In the genomic region with DNA sequence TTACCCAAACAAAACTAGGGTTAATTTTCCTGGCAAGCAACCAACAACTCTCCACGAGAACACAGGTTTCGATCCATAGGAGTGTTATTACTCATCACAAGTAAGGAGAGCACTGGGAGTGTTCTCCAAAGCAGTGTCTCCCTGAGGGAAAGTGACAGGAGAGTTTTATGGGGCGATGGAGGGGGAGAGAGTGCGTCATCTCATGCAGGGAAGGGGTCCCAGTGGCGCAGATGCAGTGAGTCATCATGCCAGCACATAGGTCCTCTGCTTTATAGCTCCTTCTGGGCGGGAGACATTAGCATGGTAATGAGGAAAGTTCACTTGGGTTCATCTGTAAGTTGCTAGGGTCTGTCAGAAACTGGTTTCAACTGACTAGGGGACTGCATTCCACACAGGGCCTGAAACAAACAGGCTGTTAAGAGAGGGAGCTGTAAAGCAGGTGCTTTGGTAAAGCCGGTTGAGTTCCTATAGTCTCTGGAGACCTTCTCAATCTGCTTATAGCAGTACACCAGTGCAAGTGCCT, we compare ENCODE assay signal across 13 cellular contexts. TPM values are rescaled to one million over a fixed set of nuclear protein-coding genes. Genes with fewer than 3 reads are reported as not detected.
DNase-seq lines count a peak whose midpoint lies in the region; ATAC-seq and TF ChIP-seq lines count a peak whose summit lies in the region.
"Had no signal": no experiment of that assay in that cellular context is flagged by ENCODE, and none has a peak within 500 bp of the region (broad histone marks: within the 10 kb centered on the region; RNA-seq: fewer than 3 reads in every experiment).

No MANE protein-coding gene starts in this region.

- H3K4me3 Mint-ChIP-seq in type B pancreatic cell, result peak overlapping the region; percentile 57

- H3K27me3 Mint-ChIP-seq in type B pancreatic cell, result peaks cover 14% of the 10 kb centered on the region

- peaks cover 7% of the 10 kb centered on the region for H3K4me1 ChIP-seq in foreskin keratinocyte
- H3K4me1 ChIP-seq: lower lobe of right lung had no signal

- H3K4me1 Mint-ChIP-seq in type B pancreatic cell (ENCODE audit: unreplicated experiment), result peaks cover 9% of the 10 kb centered on the region

- peaks cover 3% of the 10 kb centered on the region for H3K27me3 ChIP-seq in foreskin keratinocyte

- no peaks in the 10 kb centered on the region for H3K36me3 Mint-ChIP-seq in type B pancreatic cell

- ATAC-seq in foreskin keratinocyte (peak; percentile 97), HG02973 (IDR thresholded peaks at IDR 0.05; ENCODE audit: unreplicated experiment) (no peak), HG03196 (IDR thresholded peaks at IDR 0.05; ENCODE audit: unreplicated experiment) (no peak)
- ATAC-seq: lower lobe of right lung had no signal

- in situ Hi-C loops in SK-MEL-5 (cut with HindIII; ENCODE audit: low pct_unique_long_range_greater_than_20kb, low sequenced_read_pairs), result no loop called here

- H3K27ac ChIP-seq in foreskin keratinocyte, result peak overlapping the region; percentile 84
- H3K27ac ChIP-seq: lower lobe of right lung had no signal

- TF ChIP-seq CTCF in foreskin keratinocyte (conservative IDR thresholded peaks at IDR 0.05) (no peak), type B pancreatic cell (conservative IDR thresholded peaks at IDR 0.05) (no peak)

- DNase-seq in NCI-H446 treated with DMSO at 0.1 percent for 48 hours (lab: John Stamatoyannopoulos, UW), result peak; percentile 46
- no peak for DNase-seq in NCI-H446 (lab: John Stamatoyannopoulos, UW)
- DNase-seq in SK-MEL-5 (ENCODE audit: low read depth, low spot score), result peak; percentile 84
- peak; percentile 87 to 97 for DNase-seq in foreskin keratinocyte
- no peak for DNase-seq in type B pancreatic cell (ENCODE audit: extremely low spot score, unreplicated experiment)
- no peak for DNase-seq in Kasumi-1 (lab: John Stamatoyannopoulos, UW)
- DNase-seq: ACHN, activated gamma-delta T cell, lower lobe of right lung, NCI-H510A treated with DMSO at 0.1 percent for 48 hours, small intestine had no signal

- H3K9me3 Mint-ChIP-seq in type B pancreatic cell, result no peaks in the 10 kb centered on the region

- peak overlapping the region; percentile 89 for H3K27ac Mint-ChIP-seq in type B pancreatic cell

RNA-seq across cellular contexts. Expression of gene BOD1L1, which starts 12.7 kb away (rescaled TPM):
- 23.7 and 30.2 TPM in 2 replicates for total RNA-seq in SK-MEL-5 (2014; rRNA removed; shearing (Covaris generic))
- polyA plus RNA-seq in SK-MEL-5 (2015; cell fraction: cytosol; rRNA removed), result 18.8 and 28.5 TPM in 2 replicates
- polyA plus RNA-seq in SK-MEL-5 (2015; cell fraction: nucleus; rRNA removed), result 48.6 and 64.8 TPM in 2 replicates
- total RNA-seq in foreskin keratinocyte (29.2 and 30.2 TPM in 2 replicates), type B pancreatic cell (ENCODE audit: low replicate concordance) (36.3 and 37.0 TPM in 2 replicates)
- polyA plus RNA-seq in foreskin keratinocyte, result 5.8 and 6.6 TPM in 2 replicates

Comparison
In these comparisons a context has a peak if more than half of its experiments do, and no peak if none do; other contexts are left out.
1. DNase-seq: peak in NCI-H446 treated with DMSO at 0.1 percent for 48 hours (single experiment), SK-MEL-5 (single experiment) and foreskin keratinocyte (2 of 2); none in NCI-H446 (0 of 2), type B pancreatic cell (single experiment) and Kasumi-1 (0 of 2).